17 cellular contexts compared by ENCODE assay signal in the genomic region with DNA sequence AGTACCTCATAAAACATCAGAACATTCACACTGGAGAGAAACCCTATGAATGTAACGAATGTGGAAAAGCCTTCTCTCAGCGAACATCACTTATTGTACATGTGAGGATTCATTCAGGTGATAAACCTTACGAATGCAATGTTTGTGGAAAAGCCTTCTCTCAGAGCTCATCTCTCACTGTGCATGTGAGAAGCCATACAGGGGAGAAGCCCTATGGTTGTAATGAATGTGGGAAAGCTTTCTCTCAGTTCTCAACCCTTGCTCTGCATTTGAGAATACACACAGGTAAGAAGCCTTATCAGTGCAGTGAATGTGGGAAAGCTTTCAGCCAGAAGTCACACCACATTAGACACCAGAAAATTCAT. TPM values are rescaled to one million over a fixed set of nuclear protein-coding genes. Genes with fewer than 3 reads are reported as not detected.
DNase-seq lines count a peak whose midpoint lies in the region; ATAC-seq, FAIRE-seq and TF ChIP-seq lines count a peak whose summit lies in the region.
"Had no signal": no experiment of that assay in that cellular context is flagged by ENCODE, and none has a peak within 500 bp of the region (broad histone marks: within the 10 kb centered on the region; RNA-seq: fewer than 3 reads in every experiment).

No MANE protein-coding gene starts in this region.

- H3K36me3 ChIP-seq in K562 (ENCODE audit: control insufficient read depth, insufficient read depth, low read length) (peaks cover 65% of the 10 kb centered on the region), mucosa of stomach (ENCODE audit: control insufficient read depth, insufficient read depth, low read length) (peaks cover 18% of the 10 kb centered on the region), ovary (peaks cover 2% of the 10 kb centered on the region)

- H3K9ac ChIP-seq in K562 (ENCODE audit: insufficient read depth in 1 of 2, low read depth in 2 of 2, low read length in 2 of 2), result no peak overlapping the region
- H3K9ac ChIP-seq in mucosa of stomach (ENCODE audit: low read length), result no peak overlapping the region

- FAIRE-seq in A549 (lab: Jason Lieb, UNC) (no peak), H54 (lab: Jason Lieb, UNC) (peak; percentile 11), K562 (lab: Jason Lieb, UNC) (no peak)

- 92% methylated on average over 3 of the region's 3 CpGs for WGBS in A549 (ENCODE audit: missing lambda C conversion rate)
- WGBS in K562 (ENCODE audit: insufficient coverage, low coverage, missing lambda C conversion rate), result 97% methylated on average over 3 of the region's 3 CpGs
- 94 to 99% (median 98%) methylated on average over 3 of the region's 3 CpGs for whole genome bisulfite sequencing in ovary, 3 donors

- H3K9me3 ChIP-seq in A549 (peaks cover 97% of the 10 kb centered on the region), K562 (replicated peaks; ENCODE audit: control insufficient read depth, insufficient read depth, low read depth, low read length) (peaks cover 19% of the 10 kb centered on the region), mucosa of stomach (ENCODE audit: control insufficient read depth, low read length) (peaks cover 14% of the 10 kb centered on the region), ovary (peaks cover 0 to 13% of the 10 kb centered on the region in 2 donors)

- POLR2A ChIA-PET in A549 (lab: Yijun Ruan, JAX) (interaction anchor here (1.1 kb wide), 1 partner anchor 21 kb away, joined by 6 read pairs; the partner anchor contains the start of genes ZNF146 and ZNF565), K562 (lab: Yijun Ruan, JAX) (interaction anchor here (0.6 to 0.9 kb wide), 2 partner anchors 21 to 534 kb away, joined by 3 to 4 read pairs; no protein-coding TSS in a partner anchor)

- TF ChIP-seq CTCF in A549 (IDR thresholded peaks at IDR 0.05) (no peak), K562 (IDR thresholded peaks at IDR 0.05 in 2 of 3, conservative IDR thresholded peaks at IDR 0.05 in 1 of 3; ENCODE audit: insufficient read depth in 2 of 3, low read depth in 1 of 3, low read length in 3 of 3) (no peak), ovary (IDR thresholded peaks at IDR 0.05) (no peak)

- H3K9me1 ChIP-seq in K562 (ENCODE audit: control insufficient read depth, insufficient read depth, low read length), result no peaks in the 10 kb centered on the region

- H3K27me3 ChIP-seq in K562 (ENCODE audit: control insufficient read depth in 2 of 2, insufficient read depth in 2 of 2, low read length in 2 of 2), result no peaks in the 10 kb centered on the region
- no peaks in the 10 kb centered on the region for H3K27me3 ChIP-seq in mucosa of stomach (ENCODE audit: control insufficient read depth, insufficient read depth, low read length)
- H3K27me3 ChIP-seq in ovary, result no peaks in the 10 kb centered on the region

- no TSS peak for BruUV-seq in K562 (replicated peaks; lab: Mats Ljungman, UMichigan)

- H3K4me1 ChIP-seq in A549 (no peaks in the 10 kb centered on the region), K562 (replicated peaks in 1 of 2; ENCODE audit: control insufficient read depth in 2 of 2, insufficient read depth in 2 of 2, low read length in 2 of 2) (no peaks in the 10 kb centered on the region), mucosa of stomach (ENCODE audit: control insufficient read depth, insufficient read depth, low read length) (no peaks in the 10 kb centered on the region), ovary (ENCODE audit: insufficient read depth) (no peaks in the 10 kb centered on the region)
- H3K4me1 ChIP-seq: Caco-2, HAP-1 had no signal

- H2AFZ ChIP-seq in K562 (ENCODE audit: low read depth, low read length), result no peak overlapping the region

- in situ Hi-C loops in K562 (cut with MboI), result no loop called here

- TF ChIP-seq RAD21 in A549 (conservative IDR thresholded peaks at IDR 0.05 in 1 of 2, IDR thresholded peaks at IDR 0.05 in 1 of 2) (no peak), K562 (CRISPR knock-in tag; conservative IDR thresholded peaks at IDR 0.05 in 1 of 2, IDR thresholded peaks at IDR 0.05 in 1 of 2) (no peak)

- TF ChIP-seq EP300 in A549 (IDR thresholded peaks at IDR 0.05) (no peak), K562 (IDR thresholded peaks at IDR 0.05; ENCODE audit: low read length) (no peak), ovary (IDR thresholded peaks at IDR 0.05) (no peak)

- H3K4me3 ChIP-seq in A549 (no peak overlapping the region), K562 (no peak overlapping the region), mucosa of stomach (ENCODE audit: low read length) (peak overlapping the region; percentile 5), ovary (no peak overlapping the region)
- H3K4me3 ChIP-seq: HAP-1 had no signal

- no peaks in the 10 kb centered on the region for H3K79me2 ChIP-seq in K562 (ENCODE audit: control insufficient read depth, insufficient read depth, low read length)

- ATAC-seq in A549 (peak in 1 of 2 experiments; percentile 32; a peak in 1 of 6 replicates), K562 (peak; percentile 40; the same call in 1 of the 3 replicates), HG02763 (IDR thresholded peaks at IDR 0.05; ENCODE audit: unreplicated experiment) (no peak)

- DNase-seq in A549 (ENCODE audit: low read depth in 1 of 2, low spot score in 1 of 2), result peak in 1 of 2 experiments; percentile 45
- DNase-seq in H54 (ENCODE audit: insufficient read length, low spot score), result no peak
- DNase-seq in K562 (ENCODE audit: extremely low read depth in 1 of 4, low spot score in 3 of 4), result no peak
- no peak for DNase-seq in pons (ENCODE audit: low spot score)
- no peak for DNase-seq in ovary
- DNase-seq: 8988T; ACHN; C1 segment of cervical spinal cord; Caco-2; CD4-positive, alpha-beta memory T cell; DND-41; GDM1; KBM-7 had no signal

- TF ChIP-seq POLR2A in A549 (IDR thresholded peaks at IDR 0.05; ENCODE audit: low read length) (no peak), H54 (IDR thresholded peaks at IDR 0.05; ENCODE audit: low read depth, low read length) (no peak), K562 (conservative IDR thresholded peaks at IDR 0.05) (no peak), ovary (IDR thresholded peaks at IDR 0.05) (no peak)

- H3K4me2 ChIP-seq in A549 (no peak overlapping the region), K562 (ENCODE audit: insufficient read depth, low read length) (no peak overlapping the region)

- no peaks in the 10 kb centered on the region for H4K20me1 ChIP-seq in K562 (replicated peaks; ENCODE audit: control insufficient read depth, insufficient read depth, low read length)

- H3K27ac ChIP-seq in A549 (no peak overlapping the region), K562 (ENCODE audit: extremely low read depth, low read depth, low read length) (no peak overlapping the region), ovary (no peak overlapping the region)
- H3K27ac ChIP-seq: HL-60 had no signal

- CTCF ChIA-PET in A549 (lab: Yijun Ruan, JAX), result no interaction called here
- CTCF ChIA-PET in K562 (lab: Yijun Ruan, JAX; ENCODE audit: low intra/inter-chr PET ratio), result no interaction called here

- intact Hi-C loops in K562 (cut with micrococcal nuclease), result no loop called here
- intact Hi-C loops in ovary (cut with DNase I), result no loop called here

RNA-seq across cellular contexts. Expression of gene ZNF146, which starts 22.0 kb away (rescaled TPM):
- 293 and 362 TPM in 2 replicates for polyA plus RNA-seq in A549 (2011; rRNA removed)
- polyA plus RNA-seq in A549 (2012; cell fraction: cytosol; rRNA removed), result 39.4 and 46.0 TPM in 2 replicates
- polyA plus RNA-seq in A549 (2012; cell fraction: nucleus; rRNA removed), result 9.6 and 14.5 TPM in 2 replicates
- 157 to 197 TPM (median 162 TPM) in 3 replicates for polyA plus RNA-seq in A549 (2017; fragmentation: RNase III; extraction: RNeasy Plus Mini Kit Qiagen cat#74134 plus additional on column Dnase treatment)
- polyA minus RNA-seq in A549 (2011; rRNA and poly(A)+ RNA removed), result 68.8 and 82.0 TPM in 2 replicates
- total RNA-seq in K562 (2011; cell fraction: chromatin; rRNA removed; ENCODE audit: low replicate concordance), result 59.1 and 134 TPM in 2 replicates
- total RNA-seq in K562 (2011; cell fraction: nucleolus; rRNA removed), result 39.9 and 49.0 TPM in 2 replicates
- 83.6 and 109 TPM in 2 replicates for total RNA-seq in K562 (2011; cell fraction: nucleoplasm; rRNA removed)
- 102 TPM in 2 replicates for total RNA-seq in K562 (2014; rRNA removed)
- total RNA-seq in K562 (2014; rRNA removed; fragmentation: Illumina TruSeq; extraction: Trizol), result 195 and 223 TPM in 2 replicates
- total RNA-seq in K562 (2015; rRNA removed; fragmentation: Illumina TruSeq; extraction: Trizol), result 182 and 187 TPM in 2 replicates
- 92.4 and 99.9 TPM in 2 replicates for total RNA-seq in K562 (2021)
- 98.8 and 124 TPM in 2 replicates for polyA plus RNA-seq in K562 (2011; rRNA removed)
- polyA plus RNA-seq in K562 (2011; cell fraction: cytosol; rRNA removed), result 14.8 and 36.3 TPM in 2 replicates
- polyA plus RNA-seq in K562 (2011; cell fraction: nucleus; rRNA removed), result 21.8 and 34.3 TPM in 2 replicates
- 66.6 and 84.1 TPM in 2 replicates for polyA plus RNA-seq in K562 (2012)
- polyA plus RNA-seq in K562 (2014; fragmentation: Illumina TruSeq; extraction: Trizol), result 146 and 185 TPM in 2 replicates
- 100 to 1,000 TPM in 1 of 2 experiments, 10 to 100 TPM in 1; 36.2 to 116 TPM for polyA plus RNA-seq in K562 (2014; fragmentation: Nextera tagmentation; extraction: Ambion mirVana)
- 102 and 107 TPM in 2 replicates for polyA plus RNA-seq in K562 (2014; rRNA removed)
- 160 and 197 TPM in 2 replicates for polyA minus RNA-seq in K562 (2011; rRNA and poly(A)+ RNA removed)
- polyA minus RNA-seq in K562 (2011; cell fraction: cytosol; rRNA and poly(A)+ RNA removed), result 52.6 and 57.3 TPM in 2 replicates
- 15.9 and 36.4 TPM in 2 replicates for polyA minus RNA-seq in K562 (2011; cell fraction: nucleus; rRNA and poly(A)+ RNA removed)
- total RNA-seq in ovary, result 10 to 100 TPM; 52.0 to 73.8 (median 57.7) TPM
- 10 to 100 TPM; 38.1 to 56.2 TPM for polyA plus RNA-seq in ovary

RNA-seq across cellular contexts. Expression of gene ZNF565, which starts 22.5 kb away (rescaled TPM):
- polyA plus RNA-seq in A549 (2011; rRNA removed), result 5.6 and 6.8 TPM in 2 replicates
- 1.8 and 2.4 TPM in 2 replicates for polyA plus RNA-seq in A549 (2012; cell fraction: cytosol; rRNA removed)
- polyA plus RNA-seq in A549 (2012; cell fraction: nucleus; rRNA removed), result 1.6 and 3.0 TPM in 2 replicates
- polyA plus RNA-seq in A549 (2017; fragmentation: RNase III; extraction: RNeasy Plus Mini Kit Qiagen cat#74134 plus additional on column Dnase treatment), result 4.1 to 4.7 TPM (median 4.5 TPM) in 3 replicates
- 6.2 and 7.9 TPM in 2 replicates for polyA minus RNA-seq in A549 (2011; rRNA and poly(A)+ RNA removed)
- 7.4 and 10.8 TPM in 2 replicates for total RNA-seq in K562 (2011; cell fraction: chromatin; rRNA removed; ENCODE audit: low replicate concordance)
- total RNA-seq in K562 (2011; cell fraction: nucleolus; rRNA removed), result 5.0 and 5.5 TPM in 2 replicates
- 4.0 and 5.6 TPM in 2 replicates for total RNA-seq in K562 (2011; cell fraction: nucleoplasm; rRNA removed)
- total RNA-seq in K562 (2014; rRNA removed), result 1.3 TPM in 2 replicates
- 2.9 and 3.0 TPM in 2 replicates for total RNA-seq in K562 (2014; rRNA removed; fragmentation: Illumina TruSeq; extraction: Trizol)
- total RNA-seq in K562 (2015; rRNA removed; fragmentation: Illumina TruSeq; extraction: Trizol), result 2.5 and 3.0 TPM in 2 replicates
- total RNA-seq in K562 (2021), result 1.8 TPM in 2 replicates
- 2.6 and 3.2 TPM in 2 replicates for polyA plus RNA-seq in K562 (2011; rRNA removed)
- 0.82 and 1.1 TPM in 2 replicates for polyA plus RNA-seq in K562 (2011; cell fraction: cytosol; rRNA removed)
- 2.7 and 3.9 TPM in 2 replicates for polyA plus RNA-seq in K562 (2011; cell fraction: nucleus; rRNA removed)
- polyA plus RNA-seq in K562 (2012), result 1.2 and 1.3 TPM in 2 replicates
- 1.8 and 2.3 TPM in 2 replicates for polyA plus RNA-seq in K562 (2014; fragmentation: Illumina TruSeq; extraction: Trizol)
- polyA plus RNA-seq in K562 (2014; fragmentation: Nextera tagmentation; extraction: Ambion mirVana), result 1 to 10 TPM; 2.6 to 2.7 TPM
- polyA plus RNA-seq in K562 (2014; rRNA removed), result 1.7 and 2.5 TPM in 2 replicates
- polyA minus RNA-seq in K562 (2011; rRNA and poly(A)+ RNA removed), result 4.2 and 5.2 TPM in 2 replicates
- polyA minus RNA-seq in K562 (2011; cell fraction: cytosol; rRNA and poly(A)+ RNA removed), result 1.1 and 2.1 TPM in 2 replicates
- 1.2 and 2.3 TPM in 2 replicates for polyA minus RNA-seq in K562 (2011; cell fraction: nucleus; rRNA and poly(A)+ RNA removed)
- 10 to 100 TPM in 1 of 7 donors, 1 to 10 TPM in 6; 3.6 to 10.1 (median 7.6) TPM for total RNA-seq in ovary
- 1 to 10 TPM; 4.1 to 6.9 TPM for polyA plus RNA-seq in ovary
